Comparison of ENCODE assay signal across 8 cellular contexts in genomic region chr15:74956648-74957300, GRCh38.
DNase-seq lines count a peak whose midpoint lies in the region; ATAC-seq lines count a peak whose summit lies in the region.

RPP25 (minus strand) TSS chr15:74956772; CDS start chr15:74956583, 189 bp downstream.

- H3K9ac ChIP-seq in endocrine pancreas (ENCODE audit: control insufficient read depth, insufficient read depth, low read length): peak within 1 kb of the TSS; percentile 69

- no peaks in the 10 kb centered on the region for H3K36me3 Mint-ChIP-seq in memory B cell

- DNase-seq in NOMO-1 (lab: John Stamatoyannopoulos, UW; ENCODE audit: unreplicated experiment in 2 of 2) (peak; percentile 60 to 63), NOMO-1 treated with dmso at 0.1 percent for 144 hours (lab: John Stamatoyannopoulos, UW; ENCODE audit: unreplicated experiment) (no peak), NCI-H510A (lab: John Stamatoyannopoulos, UW) (peak; percentile 49), memory B cell (ENCODE audit: low spot score in 2 of 2) (peak; percentile 64 to 68)
- DNase-seq in activated CD8-positive, alpha-beta memory T cell treated with anti-CD3 and anti-CD28 coated beads for 4 hours (ENCODE audit: low read depth in 2 of 2): peak; percentile 47 to 48
- peak; percentile 41 to 80 (median 53) for DNase-seq in stimulated activated CD4-positive, alpha-beta T cell treated with anti-CD3 and anti-CD28 coated beads, TNF-alpha, amount 100 ng/mL, for 48 hours (ENCODE audit: low read depth in 3 of 3)

- H3K4me3 ChIP-seq in endocrine pancreas (ENCODE audit: control insufficient read depth, insufficient read depth, low read length): peak within 1 kb of the TSS; percentile 50

- no peaks in the 10 kb centered on the region for H3K9me3 Mint-ChIP-seq in memory B cell

- H3K4me1 Mint-ChIP-seq in memory B cell: peaks cover 8% of the 10 kb centered on the region

- H3K27me3 Mint-ChIP-seq in memory B cell: peaks cover 15% of the 10 kb centered on the region

- H3K4me3 Mint-ChIP-seq in memory B cell: peak within 1 kb of the TSS; percentile 69

- no peaks in the 10 kb centered on the region for H3K9me3 ChIP-seq in endocrine pancreas (ENCODE audit: control insufficient read depth, low read length)

- ATAC-seq in HG03064 (IDR thresholded peaks at IDR 0.05; ENCODE audit: low read depth, unreplicated experiment) (peak; percentile 76), memory B cell (ENCODE audit: low read depth) (peak; percentile 82)

- H3K4me1 ChIP-seq in endocrine pancreas (ENCODE audit: control insufficient read depth, insufficient read depth, low read length): no peaks in the 10 kb centered on the region

- H3K27me3 ChIP-seq in endocrine pancreas (ENCODE audit: control insufficient read depth, insufficient read depth, low read length): no peaks in the 10 kb centered on the region

- no peaks in the 10 kb centered on the region for H3K36me3 ChIP-seq in endocrine pancreas (ENCODE audit: control insufficient read depth, insufficient read depth, low read length)

- H3K27ac Mint-ChIP-seq in memory B cell: no peak within 1 kb of the TSS
